In genomic region chr13:113915012-113915763, GRCh38 we compare ENCODE assay signal across 25 cellular contexts. TPM values are rescaled to one million over a fixed set of nuclear protein-coding genes. Genes with fewer than 3 reads are reported as not detected.
DNase-seq lines count a peak whose midpoint lies in the region; ATAC-seq and TF ChIP-seq lines count a peak whose summit lies in the region.
"Had no signal": no experiment of that assay in that cellular context is flagged by ENCODE, and none has a peak within 500 bp of the region (broad histone marks: within the 10 kb centered on the region; RNA-seq: fewer than 3 reads in every experiment).

No MANE protein-coding gene starts in this region.

- no peak for ATAC-seq in sciatic nerve
- ATAC-seq: stimulated activated naive CD8-positive, alpha-beta T cell treated with anti-CD3 and anti-CD28 coated beads, Interleukin-15, amount 100 ng/mL, for 72 hours had no signal

- no peaks in the 10 kb centered on the region for H3K9me3 ChIP-seq in endodermal cell (ENCODE audit: control insufficient read depth, low read length)
- H3K9me3 ChIP-seq: HAP-1, vagina had no signal

- TF ChIP-seq CTCF in endodermal cell (conservative IDR thresholded peaks at IDR 0.05): no peak

- no peaks in the 10 kb centered on the region for H3K36me3 Mint-ChIP-seq in activated T-cell treated with anti-CD3 and anti-CD28 coated beads, Interleukin-2, amount 50 U/mL, for 24 hours (ENCODE audit: low read depth)
- no peaks in the 10 kb centered on the region for H3K36me3 Mint-ChIP-seq in endodermal cell (ENCODE audit: low read depth)
- peaks cover 4% of the 10 kb centered on the region for H3K36me3 Mint-ChIP-seq in activated naive CD8-positive, alpha-beta T cell treated with anti-CD3 and anti-CD28 coated beads for 36 hours
- H3K36me3 Mint-ChIP-seq: activated naive CD8-positive, alpha-beta T cell treated with anti-CD3 and anti-CD28 coated beads, Interleukin-2, amount 10 ng/mL, durations not matched to agents 7 days and 5 days; mesothelial cell of epicardium had no signal

- H3K27me3 Mint-ChIP-seq in activated T-cell treated with anti-CD3 and anti-CD28 coated beads, Interleukin-2, amount 50 U/mL, for 24 hours: peaks cover 64% of the 10 kb centered on the region
- peaks cover 12% of the 10 kb centered on the region for H3K27me3 Mint-ChIP-seq in endodermal cell (ENCODE audit: insufficient read depth)
- peaks cover 44% of the 10 kb centered on the region for H3K27me3 Mint-ChIP-seq in activated naive CD8-positive, alpha-beta T cell treated with anti-CD3 and anti-CD28 coated beads for 36 hours

- no peak overlapping the region for H3K4me3 ChIP-seq in endodermal cell (ENCODE audit: low read length)
- H3K4me3 ChIP-seq: cardiac muscle cell, HAP-1, SK-N-MC, vagina had no signal

- WGBS in endodermal cell (ENCODE audit: insufficient coverage in 1 of 2, insufficient read length in 1 of 2), 2 experiments: 84 to 91% methylated on average over 17 to 21 of the region's 21 CpGs

- intact Hi-C loops in sciatic nerve (cut with DNase I): no loop called here

- no peak overlapping the region for H3K27ac Mint-ChIP-seq in activated T-cell treated with anti-CD3 and anti-CD28 coated beads, Interleukin-2, amount 50 U/mL, for 24 hours
- no peak overlapping the region for H3K27ac Mint-ChIP-seq in endodermal cell
- H3K27ac Mint-ChIP-seq in activated naive CD8-positive, alpha-beta T cell treated with anti-CD3 and anti-CD28 coated beads for 36 hours: no peak overlapping the region
- H3K27ac Mint-ChIP-seq: activated CD4-positive, alpha-beta T cell treated with anti-CD3 and anti-CD28 coated beads, Interleukin-2, amount 10 ng/mL, durations not matched to agents 7 days and 5 days; activated naive CD8-positive, alpha-beta T cell treated with anti-CD3 and anti-CD28 coated beads, Interleukin-2, amount 10 ng/mL, durations not matched to agents 7 days and 5 days; CD4-positive, alpha-beta T cell; mesothelial cell of epicardium; stimulated activated naive CD8-positive, alpha-beta T cell treated with anti-CD3 and anti-CD28 coated beads, Interleukin-15, amount 100 ng/mL, for 72 hours had no signal

- H3K4me1 ChIP-seq in endodermal cell (ENCODE audit: control insufficient read depth, insufficient read depth, low read length): no peaks in the 10 kb centered on the region
- H3K4me1 ChIP-seq: HAP-1 had no signal

- H3K4me3 Mint-ChIP-seq in activated T-cell treated with anti-CD3 and anti-CD28 coated beads, Interleukin-2, amount 50 U/mL, for 24 hours: no peak overlapping the region
- no peak overlapping the region for H3K4me3 Mint-ChIP-seq in endodermal cell
- H3K4me3 Mint-ChIP-seq in activated naive CD8-positive, alpha-beta T cell treated with anti-CD3 and anti-CD28 coated beads for 36 hours: no peak overlapping the region
- H3K4me3 Mint-ChIP-seq: activated CD4-positive, alpha-beta T cell treated with anti-CD3 and anti-CD28 coated beads, Interleukin-2, amount 10 ng/mL, durations not matched to agents 7 days and 5 days; activated naive CD8-positive, alpha-beta T cell treated with anti-CD3 and anti-CD28 coated beads, Interleukin-2, amount 10 ng/mL, durations not matched to agents 7 days and 5 days; CD4-positive, alpha-beta T cell; mesothelial cell of epicardium; stimulated activated naive CD8-positive, alpha-beta T cell treated with anti-CD3 and anti-CD28 coated beads, Interleukin-15, amount 100 ng/mL, for 72 hours had no signal

- H3K36me3 ChIP-seq in endodermal cell (ENCODE audit: control insufficient read depth, insufficient read depth, low read length): no peaks in the 10 kb centered on the region
- H3K36me3 ChIP-seq: cardiac muscle cell, HAP-1, vagina had no signal

- no peak overlapping the region for H3K9ac ChIP-seq in endodermal cell (ENCODE audit: extremely low read depth, low read length, poor library complexity, severe bottlenecking)

- DNase-seq in activated T-cell treated with anti-CD3 and anti-CD28 coated beads, Interleukin-2, amount 50 U/mL, for 24 hours: peak; percentile 15
- no peak for DNase-seq in activated T-cell treated with anti-CD3 and anti-CD28 coated beads, Interleukin-2, amount 50 U/mL, for 1 hour
- DNase-seq in NCI-H526 treated with DMSO at 0.1 percent for 48 hours (lab: John Stamatoyannopoulos, UW) (peak; percentile 23), endodermal cell (peak; percentile 34), sciatic nerve (ENCODE audit: low spot score) (peak; percentile 47), mucosa of gallbladder (ENCODE audit: low spot score) (no peak), hepatic stellate cell (ENCODE audit: low spot score) (no peak)
- no peak for DNase-seq in activated naive CD8-positive, alpha-beta T cell treated with anti-CD3 and anti-CD28 coated beads for 36 hours
- DNase-seq: activated naive CD8-positive, alpha-beta T cell treated with anti-CD3 and anti-CD28 coated beads, Interleukin-2, amount 10 ng/mL, durations not matched to agents 7 days and 5 days; CD4-positive, alpha-beta T cell; effector CD8-positive, alpha-beta T cell; Karpas-422; NCI-H187; NCI-H524 treated with DMSO at 0.1 percent for 48 hours; OCI-M1; stimulated activated CD4-positive, alpha-beta T cell treated with anti-CD3 and anti-CD28 coated beads, Interleukin-15, amount 100 ng/mL, for 24 hours; stimulated activated naive CD8-positive, alpha-beta T cell treated with anti-CD3 and anti-CD28 coated beads, Interleukin-15, amount 100 ng/mL, for 72 hours had no signal

- H3K4me1 Mint-ChIP-seq in activated T-cell treated with anti-CD3 and anti-CD28 coated beads, Interleukin-2, amount 50 U/mL, for 24 hours (ENCODE audit: low read depth): peaks cover 10% of the 10 kb centered on the region
- no peaks in the 10 kb centered on the region for H3K4me1 Mint-ChIP-seq in endodermal cell
- H3K4me1 Mint-ChIP-seq in activated naive CD8-positive, alpha-beta T cell treated with anti-CD3 and anti-CD28 coated beads for 36 hours: no peaks in the 10 kb centered on the region
- H3K4me1 Mint-ChIP-seq: activated CD4-positive, alpha-beta T cell treated with anti-CD3 and anti-CD28 coated beads, Interleukin-2, amount 10 ng/mL, durations not matched to agents 7 days and 5 days; mesothelial cell of epicardium; stimulated activated naive CD8-positive, alpha-beta T cell treated with anti-CD3 and anti-CD28 coated beads, Interleukin-15, amount 100 ng/mL, for 72 hours had no signal

- H3K27ac ChIP-seq in endodermal cell (ENCODE audit: low read depth, low read length): no peak overlapping the region
- H3K27ac ChIP-seq: cardiac muscle cell, SK-N-MC, vagina had no signal

- no peaks in the 10 kb centered on the region for H3K27me3 ChIP-seq in endodermal cell (ENCODE audit: control insufficient read depth, insufficient read depth, low read length, poor library complexity, severe bottlenecking)
- H3K27me3 ChIP-seq: cardiac muscle cell, vagina had no signal

- no peaks in the 10 kb centered on the region for H3K9me3 Mint-ChIP-seq in activated T-cell treated with anti-CD3 and anti-CD28 coated beads, Interleukin-2, amount 50 U/mL, for 24 hours
- no peaks in the 10 kb centered on the region for H3K9me3 Mint-ChIP-seq in endodermal cell
- peaks cover 4% of the 10 kb centered on the region for H3K9me3 Mint-ChIP-seq in activated naive CD8-positive, alpha-beta T cell treated with anti-CD3 and anti-CD28 coated beads for 36 hours
- H3K9me3 Mint-ChIP-seq: activated CD4-positive, alpha-beta T cell treated with anti-CD3 and anti-CD28 coated beads, Interleukin-2, amount 10 ng/mL, durations not matched to agents 7 days and 5 days; activated naive CD8-positive, alpha-beta T cell treated with anti-CD3 and anti-CD28 coated beads, Interleukin-2, amount 10 ng/mL, durations not matched to agents 7 days and 5 days; CD4-positive, alpha-beta T cell had no signal

RNA-seq across cellular contexts. Expression of gene GAS6, which starts 51.3 kb away (rescaled TPM):
- total RNA-seq in endodermal cell: 10 to 100 TPM; 45.7 to 49.6 TPM
- 24.8 TPM for polyA plus RNA-seq in endodermal cell (2013, experiment 1 of 2)
- polyA plus RNA-seq in endodermal cell (2013, experiment 2 of 2): 23.0 TPM
- 302 TPM for total RNA-seq in sciatic nerve
- total RNA-seq in activated naive CD8-positive, alpha-beta T cell treated with anti-CD3 and anti-CD28 coated beads for 36 hours: under 1 TPM; 0.16 to 0.27 TPM
- 118 TPM for total RNA-seq in mucosa of gallbladder

RNA-seq across cellular contexts. Expression of gene C13orf46, which starts 58.7 kb away (rescaled TPM):
- total RNA-seq in endodermal cell: under 1 TPM; 0.20 to 0.27 TPM
- polyA plus RNA-seq in endodermal cell (2013, experiment 1 of 2): 0.14 TPM
- 0.25 TPM for polyA plus RNA-seq in endodermal cell (2013, experiment 2 of 2)
- total RNA-seq in sciatic nerve: 3.6 TPM
- under 1 TPM; 0.96 to 0.99 TPM for total RNA-seq in activated naive CD8-positive, alpha-beta T cell treated with anti-CD3 and anti-CD28 coated beads for 36 hours
- total RNA-seq in mucosa of gallbladder: 11.8 TPM
- total RNA-seq: cardiac muscle cell, vagina had no signal
- polyA plus RNA-seq: keratinocyte, neural cell had no signal

Comparison
In these comparisons a context has a peak if more than half of its experiments do, and no peak if none do; other contexts are left out.
1. DNase-seq: peak in activated T-cell treated with anti-CD3 and anti-CD28 coated beads, Interleukin-2, amount 50 U/mL, for 24 hours (single experiment), NCI-H526 treated with DMSO at 0.1 percent for 48 hours (single experiment), endodermal cell (single experiment) and sciatic nerve (single experiment); none in activated T-cell treated with anti-CD3 and anti-CD28 coated beads, Interleukin-2, amount 50 U/mL, for 1 hour (single experiment), activated naive CD8-positive, alpha-beta T cell treated with anti-CD3 and anti-CD28 coated beads for 36 hours (single experiment), mucosa of gallbladder (single experiment) and hepatic stellate cell (single experiment).
2. RNA of gene GAS6, which starts 51.3 kb away (total RNA-seq): 302 TPM in sciatic nerve (single experiment), 118 TPM in mucosa of gallbladder (single experiment) and 45.7 to 49.6 TPM in endodermal cell; 0.16 to 0.27 TPM in activated naive CD8-positive, alpha-beta T cell treated with anti-CD3 and anti-CD28 coated beads for 36 hours; every median in the first group is over 10 times any median in the second.